Comparison of ENCODE assay signal across 8 cellular contexts in genomic region chr2:118221952-118222594, GRCh38.
DNase-seq lines count a peak whose midpoint lies in the region; TF ChIP-seq lines count a peak whose summit lies in the region.

No MANE protein-coding gene starts in this region.

- DNase-seq in G401 (ENCODE audit: low spot score) (peak; percentile 44), H7 (peak; percentile 65), M059J (ENCODE audit: low read depth) (peak; percentile 70), RPMI8226 (peak; percentile 70), left kidney (ENCODE audit: low read depth, low spot score) (peak; percentile 90), tibial artery (peak in 1 of 2 donors; percentile 27)
- peak; percentile 42 for DNase-seq in central memory CD4-positive, alpha-beta T cell

- intact Hi-C loops in tibial artery (cut with DNase I; ENCODE audit: low total_unique reads), result no loop called here

- TF ChIP-seq CTCF in 22Rv1 (IDR thresholded peaks at IDR 0.05) (peak; percentile 58), tibial artery (IDR thresholded peaks at IDR 0.05) (peak; percentile 53 to 56)

- peaks cover 0 to 21% (median 10%) of the 10 kb centered on the region in 4 donors for H3K4me1 ChIP-seq in tibial artery

- H3K27me3 ChIP-seq in H7 (ENCODE audit: control insufficient read depth, insufficient read depth, low read length), result peaks cover 23% of the 10 kb centered on the region
- H3K27me3 ChIP-seq in tibial artery, result peaks cover 4 to 68% of the 10 kb centered on the region in 2 donors

- no peak overlapping the region for H3K4me3 ChIP-seq in H7 (ENCODE audit: insufficient read depth, low read depth, low read length)
- no peak overlapping the region for H3K4me3 ChIP-seq in tibial artery

- H3K36me3 ChIP-seq in H7 (replicated peaks; ENCODE audit: control insufficient read depth, insufficient read depth, low read length) (no peaks in the 10 kb centered on the region), tibial artery (no peaks in the 10 kb centered on the region)

- H3K9me3 ChIP-seq in tibial artery, result no peaks in the 10 kb centered on the region

- in situ Hi-C loops in G401 (cut with HindIII; ENCODE audit: low sequenced_read_pairs), result no loop called here

- H3K27ac ChIP-seq in 22Rv1, result no peak overlapping the region
- no peak overlapping the region for H3K27ac ChIP-seq in tibial artery
